10 cellular contexts compared by ENCODE assay signal in the genomic region with DNA sequence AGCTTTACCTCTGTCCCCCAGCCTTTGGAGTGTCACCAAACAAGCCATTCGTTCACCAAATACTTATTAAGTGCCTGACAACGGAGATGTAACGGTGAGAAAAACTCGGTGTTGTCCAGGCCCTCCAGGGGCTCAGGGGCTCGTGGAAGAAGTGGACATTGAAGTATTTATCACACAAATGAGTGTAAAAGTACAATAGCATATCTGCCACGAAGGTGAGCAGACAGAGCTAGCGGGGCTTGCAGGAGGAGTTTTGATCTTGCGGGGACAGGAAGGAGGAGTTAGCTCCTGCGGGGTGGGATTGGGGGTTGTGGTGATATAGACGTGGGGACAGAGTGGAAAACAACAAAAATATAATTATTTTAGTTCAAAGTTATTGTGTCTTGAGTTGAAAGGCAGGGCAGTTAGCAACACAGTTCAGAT. TPM values are rescaled to one million over a fixed set of nuclear protein-coding genes. Genes with fewer than 3 reads are reported as not detected.
A peak's percentile ranks its signal among the peaks of the same experiment; 100 is the strongest.
DNase-seq lines count a peak whose midpoint lies in the region; ATAC-seq and TF ChIP-seq lines count a peak whose summit lies in the region.
"Not testable (repeated sequence)": the region's sequence is repeated elsewhere in the genome, so short reads cannot be mapped to it uniquely, and the experiment has no call there.
"Had no signal": no experiment of that assay in that cellular context is flagged by ENCODE, and none has a peak within 500 bp of the region (broad histone marks: within the 10 kb centered on the region; RNA-seq: fewer than 3 reads in every experiment).

No MANE protein-coding gene starts in this region.

- H4K91ac ChIP-seq in neuronal stem cell (ENCODE audit: low read depth, low read length, poor library complexity), result not testable (repeated sequence)

- 11% methylated on average over 7 of the region's 10 CpGs for WGBS in esophagus muscularis mucosa
- WGBS in neuronal stem cell (ENCODE audit: extremely low coverage in 2 of 2, insufficient read length in 2 of 2, insufficient replicate concordance in 1 of 2), 2 donors, result no CpG with 5 or more reads among the region's 10 CpGs

- H2AK5ac ChIP-seq in neuronal stem cell (ENCODE audit: low read depth, low read length), result not testable (repeated sequence)

- peak overlapping the region; percentile 49 for H3K4me3 ChIP-seq in astrocyte of the spinal cord (ENCODE audit: low read depth, low read length)
- H3K4me3 ChIP-seq in esophagus muscularis mucosa, result peak overlapping the region; percentile 65 to 92 (median 83)
- peak overlapping the region; percentile 70 to 73 for H3K4me3 ChIP-seq in neuronal stem cell (ENCODE audit: low read length in 2 of 2)

- TF ChIP-seq CTCF in C4-2B (conservative IDR thresholded peaks at IDR 0.05); VCaP (conservative IDR thresholded peaks at IDR 0.05); astrocyte of the spinal cord (IDR thresholded peaks at IDR 0.05; ENCODE audit: low read depth, low read length); esophagus muscularis mucosa (IDR thresholded peaks at IDR 0.05): not testable (repeated sequence)

- not testable (repeated sequence) for H3K79me1 ChIP-seq in neuronal stem cell (ENCODE audit: low read depth, low read length)

- TF ChIP-seq POLR2A in esophagus muscularis mucosa (IDR thresholded peaks at IDR 0.05; ENCODE audit: low read depth), result not testable (repeated sequence)

- peak overlapping the region; percentile 80 for H3K9ac ChIP-seq in neuronal stem cell (ENCODE audit: low read depth, low read length, poor library complexity)

- H3K4me1 ChIP-seq in esophagus muscularis mucosa, result peaks cover 9 to 21% (median 19%) of the 10 kb centered on the region in 4 donors
- not testable (repeated sequence) for H3K4me1 ChIP-seq in neuronal stem cell (ENCODE audit: control insufficient read depth in 2 of 2, insufficient read depth in 1 of 2, low read depth in 1 of 2, low read length in 2 of 2)

- H3K18ac ChIP-seq in neuronal stem cell (ENCODE audit: low read length), result peak overlapping the region; percentile 38

- H3K27ac ChIP-seq in C4-2B (peak overlapping the region; percentile 78), VCaP (peak overlapping the region; percentile 54), esophagus muscularis mucosa (replicated peaks in 1 of 4) (peak overlapping the region; percentile 80 to 93 (median 92)), neuronal stem cell (replicated peaks; ENCODE audit: low read length) (peak overlapping the region; percentile 72), substantia nigra (ENCODE audit: low read depth, low read length, poor library complexity, severe bottlenecking) (peak overlapping the region; percentile 31)

- not testable (repeated sequence) for DNase-seq in astrocyte of the spinal cord (ENCODE audit: low read depth, low spot score); esophagus muscularis mucosa (ENCODE audit: extremely low spot score); left lobe of liver (ENCODE audit: low spot score); neuronal stem cell (ENCODE audit: low spot score)
- DNase-seq in substantia nigra (lab: John Stamatoyannopoulos, UW), result peak in 1 of 49 donors; percentile 9

- not testable (repeated sequence) for H3K4ac ChIP-seq in neuronal stem cell (ENCODE audit: low read length)

- H3K36me3 ChIP-seq in esophagus muscularis mucosa; neuronal stem cell (replicated peaks in 1 of 2; ENCODE audit: control insufficient read depth in 2 of 2, insufficient read depth in 2 of 2, low read length in 2 of 2): not testable (repeated sequence)

- H3K27ac Mint-ChIP-seq in IgD-negative memory B cell, result peak overlapping the region in 1 of 3 donors; percentile 98

- not testable (repeated sequence) for H3K27me3 Mint-ChIP-seq in IgD-negative memory B cell

- not testable (repeated sequence) for H2BK12ac ChIP-seq in neuronal stem cell (ENCODE audit: low read length)

- H3K4me3 Mint-ChIP-seq in IgD-negative memory B cell, result peak overlapping the region; percentile 96 to 100 (median 99)

- H3K27me3 ChIP-seq in esophagus muscularis mucosa; neuronal stem cell (ENCODE audit: control insufficient read depth in 3 of 3, insufficient read depth in 3 of 3, low read depth in 1 of 3, low read length in 3 of 3): not testable (repeated sequence)

- H2AFZ ChIP-seq in neuronal stem cell (ENCODE audit: low read length), result peak overlapping the region; percentile 87

- H2BK120ac ChIP-seq in neuronal stem cell (ENCODE audit: low read depth, low read length), result not testable (repeated sequence)

- not testable (repeated sequence) for H4K8ac ChIP-seq in neuronal stem cell (ENCODE audit: low read depth, low read length)

- H2BK5ac ChIP-seq in neuronal stem cell (ENCODE audit: low read length), result peak overlapping the region; percentile 53

- not testable (repeated sequence) for TF ChIP-seq EP300 in esophagus muscularis mucosa (IDR thresholded peaks at IDR 0.05)

- H3K36me3 Mint-ChIP-seq in IgD-negative memory B cell, result not testable (repeated sequence)

- not testable (repeated sequence) for H3K23ac ChIP-seq in neuronal stem cell (ENCODE audit: low read depth, low read length, poor library complexity)

- intact Hi-C loops in esophagus muscularis mucosa (cut with DNase I), result not testable (repeated sequence)

- H3K14ac ChIP-seq in neuronal stem cell (ENCODE audit: low read length), result not testable (repeated sequence)

- not testable (repeated sequence) for H3K9me3 Mint-ChIP-seq in IgD-negative memory B cell

- peak overlapping the region; percentile 68 for H3K4me2 ChIP-seq in neuronal stem cell (ENCODE audit: insufficient read depth, low read length, poor library complexity, severe bottlenecking)

- H3K9me3 ChIP-seq in esophagus muscularis mucosa; neuronal stem cell (replicated peaks in 1 of 2; ENCODE audit: control insufficient read depth in 2 of 2, insufficient read depth in 1 of 2, low read depth in 1 of 2, low read length in 2 of 2): not testable (repeated sequence)

- in situ Hi-C loops in astrocyte of the spinal cord (cut with HindIII; ENCODE audit: low sequenced_read_pairs), result not testable (repeated sequence)

- H2BK15ac ChIP-seq in neuronal stem cell (ENCODE audit: low read length), result not testable (repeated sequence)

- ATAC-seq in left lobe of liver, result peak; percentile 10

- peaks cover 9 to 13% (median 10%) of the 10 kb centered on the region in 3 donors for H3K4me1 Mint-ChIP-seq in IgD-negative memory B cell

RNA-seq across cellular contexts. Expression of gene ALG1L2, which starts 31.0 kb away (rescaled TPM):
- 1.1 TPM for polyA plus RNA-seq in IgD-negative memory B cell
- total RNA-seq in esophagus muscularis mucosa (1 to 10 TPM in 1 of 4 donors, not detected in 3; 1.3 TPM), left lobe of liver (0.78 TPM)
- polyA plus RNA-seq in neuronal stem cell (2013, experiment 1 of 2), result not detected
- polyA plus RNA-seq in neuronal stem cell (2013, experiment 2 of 2), result 0.11 TPM
- total RNA-seq: dermis blood vessel endothelial cell, subcutaneous adipose tissue had no signal

Comparison
In these comparisons a context has a peak if more than half of its experiments do, and no peak if none do; other contexts are left out.
1. H3K27ac ChIP-seq: peak in every context shown above with its lines; median percentile 92 in esophagus muscularis mucosa; 78 in C4-2B; 72 in neuronal stem cell; 54 in VCaP; 31 in substantia nigra.